7 cellular contexts compared by ENCODE assay signal in genomic region chr7:100515072-100515532, GRCh38. TPM values are rescaled to one million over a fixed set of nuclear protein-coding genes. Genes with fewer than 3 reads are reported as not detected.
A peak's percentile ranks its signal among the peaks of the same experiment; 100 is the strongest.
DNase-seq lines count a peak whose midpoint lies in the region; ATAC-seq and TF ChIP-seq lines count a peak whose summit lies in the region.
"Had no signal": no experiment of that assay in that cellular context is flagged by ENCODE, and none has a peak within 500 bp of the region (broad histone marks: within the 10 kb centered on the region; RNA-seq: fewer than 3 reads in every experiment).

No MANE protein-coding gene starts in this region.

- TF ChIP-seq CTCF in neural crest cell (conservative IDR thresholded peaks at IDR 0.05), result no peak

- H3K36me3 Mint-ChIP-seq in neural crest cell (ENCODE audit: low read depth), result no peaks in the 10 kb centered on the region

- H3K4me1 Mint-ChIP-seq in neural crest cell, result peaks cover 5% of the 10 kb centered on the region

- no peaks in the 10 kb centered on the region for H3K27me3 Mint-ChIP-seq in neural crest cell (ENCODE audit: low read depth)

- DNase-seq in HCEC 1CT (peak; percentile 81), astrocyte of the hippocampus (ENCODE audit: low read depth, low spot score) (peak; percentile 38), neural crest cell (ENCODE audit: low read depth, low spot score) (no peak), NCI-H748 (lab: John Stamatoyannopoulos, UW; ENCODE audit: unreplicated experiment) (no peak), SKM-1 treated with dmso at 0.1 percent for 144 hours (lab: John Stamatoyannopoulos, UW; ENCODE audit: unreplicated experiment) (no peak)

- no peaks in the 10 kb centered on the region for H3K9me3 Mint-ChIP-seq in neural crest cell

- no peak for ATAC-seq in activated CD4-positive, CD25-positive, alpha-beta regulatory T cell treated with anti-CD3 and anti-CD28 coated beads, Interleukin-2, amount 50 U/mL, for 24 hours
- ATAC-seq: Panc1 had no signal

- no peak overlapping the region for H3K4me3 Mint-ChIP-seq in neural crest cell

- H3K27ac Mint-ChIP-seq in neural crest cell (ENCODE audit: unreplicated experiment), result peak overlapping the region; percentile 27

RNA-seq across cellular contexts. Expression of gene AGFG2, which starts 23.9 kb away (rescaled TPM):
- total RNA-seq in neural crest cell, result 11.6 and 13.3 TPM in 2 replicates

RNA-seq across cellular contexts. Expression of gene NYAP1, which starts 31.4 kb away (rescaled TPM):
- total RNA-seq in neural crest cell, result 4.8 and 5.2 TPM in 2 replicates

RNA-seq across cellular contexts. Expression of gene TSC22D4, which starts 36.1 kb away (rescaled TPM):
- 28.8 and 32.8 TPM in 2 replicates for total RNA-seq in neural crest cell

RNA-seq across cellular contexts. Expression of gene SPACDR, which starts 51.0 kb away (rescaled TPM):
- 1.0 and 1.4 TPM in 2 replicates for total RNA-seq in neural crest cell

RNA-seq across cellular contexts. Expression of gene SAP25, which starts 58.6 kb away (rescaled TPM):
- total RNA-seq in neural crest cell, result 3.4 and 4.6 TPM in 2 replicates

Comparison
In these comparisons a context has a peak if more than half of its experiments do, and no peak if none do; other contexts are left out.
1. DNase-seq: peak in HCEC 1CT (single experiment) and astrocyte of the hippocampus (single experiment); none in neural crest cell (single experiment), NCI-H748 (single experiment) and SKM-1 treated with dmso at 0.1 percent for 144 hours (single experiment).